In the genomic region with DNA sequence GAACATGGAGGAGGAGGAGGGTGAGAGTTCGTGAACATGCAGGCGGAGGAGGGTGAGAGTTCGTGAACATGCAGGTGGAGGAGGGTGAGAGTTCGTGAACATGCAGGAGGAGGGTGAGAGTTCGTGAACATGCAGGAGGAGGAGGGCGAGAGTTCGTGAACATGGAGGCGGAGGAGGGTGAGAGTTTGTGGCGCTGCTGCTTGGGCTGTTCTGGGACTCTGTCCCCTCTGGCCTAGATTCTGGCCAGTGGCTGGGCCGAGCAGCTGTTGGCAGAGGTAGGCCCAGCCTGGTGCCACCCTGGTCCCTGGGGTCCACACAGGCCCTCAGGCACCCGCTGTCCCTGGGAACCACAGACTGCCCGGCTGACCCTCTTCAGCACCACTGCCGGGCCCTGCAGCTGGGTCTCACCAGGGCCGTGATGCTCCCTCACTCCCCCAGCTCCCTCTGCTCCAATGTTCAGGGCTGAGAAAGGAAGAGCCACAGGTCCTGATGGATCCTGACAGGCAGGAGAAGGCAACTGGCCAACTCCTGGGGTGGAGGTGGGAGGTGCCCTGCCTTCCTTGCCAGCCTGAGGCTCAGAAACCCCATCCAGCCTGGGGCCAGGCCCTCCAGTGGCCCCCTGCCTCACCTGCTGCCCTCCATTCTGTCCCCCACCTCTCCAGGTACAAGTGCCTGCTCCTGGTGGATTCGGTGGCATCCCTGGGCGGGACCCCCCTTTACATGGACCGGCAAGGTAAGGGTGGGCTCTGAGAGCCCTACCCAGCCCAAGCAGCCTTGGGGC, we compare ENCODE assay signal across 23 cellular contexts. TPM values are rescaled to one million over a fixed set of nuclear protein-coding genes. Genes with fewer than 3 reads are reported as not detected.
"Had no signal": no experiment of that assay in that cellular context is flagged by ENCODE, and none has a peak within 500 bp of the region (broad histone marks: within the 10 kb centered on the region; RNA-seq: fewer than 3 reads in every experiment).

No MANE protein-coding gene starts in this region.

- DNase-seq: activated CD4-positive, alpha-beta T cell treated with anti-CD3 and anti-CD28 coated beads for 48 hours; activated CD8-positive, alpha-beta memory T cell treated with anti-CD3 and anti-CD28 coated beads, Interleukin-2, amount 50 U/mL, for 4 hours; activated CD8-positive, alpha-beta T cell treated with anti-CD3 and anti-CD28 coated beads, Interleukin-2, amount 10 ng/mL, durations not matched to agents 7 days and 5 days; activated naive CD8-positive, alpha-beta T cell treated with anti-CD3 and anti-CD28 coated beads, Interleukin-2, amount 10 ng/mL, durations not matched to agents 7 days and 5 days; activated T-cell treated with anti-CD3 and anti-CD28 coated beads, Interleukin-2, amount 50 U/mL, for 48 hours; anterior cingulate cortex; dermis blood vessel endothelial cell; foreskin melanocyte; left cardiac atrium; mammary epithelial cell; ovary; stimulated activated CD4-positive, alpha-beta T cell treated with anti-CD3 and anti-CD28 coated beads, Interleukin-15, amount 100 ng/mL, for 24 hours; stimulated activated CD4-positive, alpha-beta T cell treated with anti-CD3 and anti-CD28 coated beads, Interleukin-4, amount 100 ng/mL, for 1 hour; stimulated activated naive B cell treated with anti-CD40 and anti-IgM and Interleukin-4, amounts not matched to agents 10 μg/mL and 1 μg/mL and 100 μg/mL, for 72 hours; thyroid gland had no signal

- H3K4me3 ChIP-seq: ovary, thyroid gland, vagina had no signal

- H3K9me3 ChIP-seq: ovary, thyroid gland, vagina had no signal

- H3K9me3 Mint-ChIP-seq: activated naive CD8-positive, alpha-beta T cell treated with anti-CD3 and anti-CD28 coated beads, Interleukin-2, amount 10 ng/mL, durations not matched to agents 7 days and 5 days; neural crest cell; stimulated activated naive B cell treated with anti-CD40 and anti-IgM and Interleukin-4, amounts not matched to agents 10 μg/mL and 1 μg/mL and 100 μg/mL, for 72 hours; WTC11 had no signal

- FAIRE-seq: TTC549 had no signal

- H3K36me3 ChIP-seq: ovary, thyroid gland, vagina had no signal

- H3K27ac Mint-ChIP-seq: activated CD8-positive, alpha-beta T cell treated with anti-CD3 and anti-CD28 coated beads, Interleukin-2, amount 10 ng/mL, durations not matched to agents 7 days and 5 days; activated naive CD8-positive, alpha-beta T cell treated with anti-CD3 and anti-CD28 coated beads, Interleukin-2, amount 10 ng/mL, durations not matched to agents 7 days and 5 days; stimulated activated naive B cell treated with anti-CD40 and anti-IgM and Interleukin-4, amounts not matched to agents 10 μg/mL and 1 μg/mL and 100 μg/mL, for 72 hours had no signal

- H3K4me1 ChIP-seq: thyroid gland, vagina had no signal

- H3K27me3 Mint-ChIP-seq: activated naive CD8-positive, alpha-beta T cell treated with anti-CD3 and anti-CD28 coated beads, Interleukin-2, amount 10 ng/mL, durations not matched to agents 7 days and 5 days had no signal

- H3K4me3 Mint-ChIP-seq: activated CD8-positive, alpha-beta T cell treated with anti-CD3 and anti-CD28 coated beads, Interleukin-2, amount 10 ng/mL, durations not matched to agents 7 days and 5 days; activated naive CD8-positive, alpha-beta T cell treated with anti-CD3 and anti-CD28 coated beads, Interleukin-2, amount 10 ng/mL, durations not matched to agents 7 days and 5 days; neural crest cell; stimulated activated naive B cell treated with anti-CD40 and anti-IgM and Interleukin-4, amounts not matched to agents 10 μg/mL and 1 μg/mL and 100 μg/mL, for 72 hours; WTC11 had no signal

- H3K27ac ChIP-seq: epithelial cell of prostate, ovary, thyroid gland, vagina had no signal

- H3K27me3 ChIP-seq: ovary, thyroid gland, vagina had no signal

- H3K36me3 Mint-ChIP-seq: activated naive CD8-positive, alpha-beta T cell treated with anti-CD3 and anti-CD28 coated beads, Interleukin-2, amount 10 ng/mL, durations not matched to agents 7 days and 5 days; stimulated activated naive B cell treated with anti-CD40 and anti-IgM and Interleukin-4, amounts not matched to agents 10 μg/mL and 1 μg/mL and 100 μg/mL, for 72 hours; WTC11 had no signal

- H3K4me1 Mint-ChIP-seq: activated naive CD8-positive, alpha-beta T cell treated with anti-CD3 and anti-CD28 coated beads, Interleukin-2, amount 10 ng/mL, durations not matched to agents 7 days and 5 days; neural crest cell; stimulated activated naive B cell treated with anti-CD40 and anti-IgM and Interleukin-4, amounts not matched to agents 10 μg/mL and 1 μg/mL and 100 μg/mL, for 72 hours; WTC11 had no signal

- ATAC-seq: activated CD8-positive, alpha-beta T cell treated with anti-CD3 and anti-CD28 coated beads, Interleukin-2, amount 10 ng/mL, durations not matched to agents 7 days and 5 days; WTC11 had no signal

RNA-seq across cellular contexts. Expression of gene AGXT, which starts 3.9 kb away (rescaled TPM):
- total RNA-seq: activated CD8-positive, alpha-beta T cell treated with anti-CD3 and anti-CD28 coated beads, Interleukin-2, amount 10 ng/mL, durations not matched to agents 7 days and 5 days; activated naive CD8-positive, alpha-beta T cell treated with anti-CD3 and anti-CD28 coated beads, Interleukin-2, amount 10 ng/mL, durations not matched to agents 7 days and 5 days; cerebellum; dermis blood vessel endothelial cell; fibroblast of lung; mammary epithelial cell; neural crest cell; T-helper 2 cell treated with Interferon-gamma antibody and Interleukin-4, amounts not matched to agents 100 ng/mL and 5 ng/mL, for 36 hours; thyroid gland; vagina had no signal
- polyA plus RNA-seq: fibroblast of lung, mammary epithelial cell had no signal

RNA-seq across cellular contexts. Expression of gene MAB21L4, which starts 23.4 kb away (rescaled TPM):
- total RNA-seq: activated CD8-positive, alpha-beta T cell treated with anti-CD3 and anti-CD28 coated beads, Interleukin-2, amount 10 ng/mL, durations not matched to agents 7 days and 5 days; activated naive CD8-positive, alpha-beta T cell treated with anti-CD3 and anti-CD28 coated beads, Interleukin-2, amount 10 ng/mL, durations not matched to agents 7 days and 5 days; cerebellum; dermis blood vessel endothelial cell; fibroblast of lung; left cardiac atrium; neural crest cell; T-helper 2 cell treated with Interferon-gamma antibody and Interleukin-4, amounts not matched to agents 100 ng/mL and 5 ng/mL, for 36 hours; WTC11 had no signal
- polyA plus RNA-seq: fibroblast of lung had no signal

RNA-seq across cellular contexts. Expression of gene CROCC2, which starts 33.6 kb away (rescaled TPM):
- total RNA-seq: activated CD8-positive, alpha-beta T cell treated with anti-CD3 and anti-CD28 coated beads, Interleukin-2, amount 10 ng/mL, durations not matched to agents 7 days and 5 days; activated naive CD8-positive, alpha-beta T cell treated with anti-CD3 and anti-CD28 coated beads, Interleukin-2, amount 10 ng/mL, durations not matched to agents 7 days and 5 days; cerebellum; dermis blood vessel endothelial cell; left cardiac atrium; mammary epithelial cell; neural crest cell; T-helper 2 cell treated with Interferon-gamma antibody and Interleukin-4, amounts not matched to agents 100 ng/mL and 5 ng/mL, for 36 hours; thyroid gland; WTC11 had no signal
- polyA plus RNA-seq: mammary epithelial cell had no signal

RNA-seq across cellular contexts. Expression of gene KIF1A, which starts 52.5 kb away (rescaled TPM):
- total RNA-seq: dermis blood vessel endothelial cell, fibroblast of lung had no signal
- polyA plus RNA-seq: mammary epithelial cell had no signal
